Comparison of ENCODE assay signal across 8 cellular contexts in the genomic region with DNA sequence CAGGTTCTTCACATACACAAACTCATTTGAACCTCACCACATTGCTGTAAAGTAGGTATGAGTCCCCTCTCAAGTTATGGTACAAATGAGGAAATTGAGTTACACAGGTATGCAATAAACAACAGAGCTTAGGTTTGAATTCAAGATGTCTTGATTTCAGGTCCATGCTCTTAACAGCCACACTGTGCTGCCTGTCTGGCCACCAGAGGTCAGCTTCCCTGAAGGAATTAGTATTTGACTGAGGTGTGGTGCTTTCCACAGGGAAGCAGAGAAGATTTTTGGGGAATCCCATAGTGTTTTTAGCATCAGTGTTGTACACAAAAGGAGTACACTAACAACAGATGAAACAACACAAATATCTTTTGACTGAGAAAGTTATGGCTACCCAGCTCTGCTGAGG.
DNase-seq lines count a peak whose midpoint lies in the region; ATAC-seq and TF ChIP-seq lines count a peak whose summit lies in the region.

No MANE protein-coding gene starts in this region.

- ATAC-seq in CD8-positive, alpha-beta T cell: peak; percentile 48
- ATAC-seq in GM19463 (IDR thresholded peaks at IDR 0.05; ENCODE audit: unreplicated experiment) (peak; percentile 89), GM21528 (IDR thresholded peaks at IDR 0.05; ENCODE audit: low FRiP score, unreplicated experiment) (no peak), HG03460 (IDR thresholded peaks at IDR 0.05; ENCODE audit: unreplicated experiment) (no peak), GM21576 (IDR thresholded peaks at IDR 0.05; ENCODE audit: unreplicated experiment) (no peak)

- CTCF ChIA-PET in CD8-positive, alpha-beta T cell (lab: Charles Lee): interaction anchor here (0.6 to 5.5 kb wide), 33 partner anchors 8 to 232 kb away, joined by 3 to 48 read pairs (median 5); partner anchors contain the start of genes ITGA1 and PELO
- CTCF ChIA-PET in PC-9 (lab: Charles Lee): no interaction called here

- no peak overlapping the region for H3K4me3 ChIP-seq in CD8-positive, alpha-beta T cell (ENCODE audit: low read depth, low read length)
- no peak overlapping the region for H3K4me3 ChIP-seq in PC-9
- H3K4me3 ChIP-seq in dorsolateral prefrontal cortex: no peak overlapping the region

- H3K4me2 ChIP-seq in PC-9: no peak overlapping the region

- intact Hi-C loops in CD8-positive, alpha-beta T cell (cut with DNase I, micrococcal nuclease): loop anchor here (1.0 to 5.0 kb wide), 4 partner anchors 34 to 222 kb away; partner anchors contain the start of genes ITGA1 (in 1 of the 2) and PELO (in 1 of the 2)
- intact Hi-C loops in PC-9 (cut with micrococcal nuclease; ENCODE audit: unreplicated experiment): loop anchor here (1.0 kb wide), 1 partner anchor 222 kb away; no protein-coding TSS in a partner anchor
- intact Hi-C loops in dorsolateral prefrontal cortex (cut with DNase I): no loop called here

- no peak overlapping the region for H3K27ac ChIP-seq in CD8-positive, alpha-beta T cell (ENCODE audit: low read depth, low read length)
- no peak overlapping the region for H3K27ac ChIP-seq in PC-9
- H3K27ac ChIP-seq in dorsolateral prefrontal cortex: no peak overlapping the region

- no peak overlapping the region for H3K27ac Mint-ChIP-seq in CD8-positive, alpha-beta T cell

- H3K9me2 ChIP-seq in PC-9 (ENCODE audit: insufficient read depth): no peaks in the 10 kb centered on the region

- no peaks in the 10 kb centered on the region for H3F3A ChIP-seq in PC-9 (ENCODE audit: insufficient read depth, low read depth)

- POLR2A ChIA-PET in CD8-positive, alpha-beta T cell (lab: Charles Lee): interaction anchor here (1.5 kb wide), 1 partner anchor 82 kb away, joined by 4 read pairs; no protein-coding TSS in a partner anchor
- POLR2A ChIA-PET in PC-9 (lab: Charles Lee; ENCODE audit: unreplicated experiment): no interaction called here

- TF ChIP-seq CTCF in CD8-positive, alpha-beta T cell (IDR thresholded peaks at IDR 0.05): peak; percentile 58
- TF ChIP-seq CTCF in PC-9 (conservative IDR thresholded peaks at IDR 0.05) (peak; percentile 51), dorsolateral prefrontal cortex (IDR thresholded peaks at IDR 0.05 in 54 of 56, conservative IDR thresholded peaks at IDR 0.05 in 2 of 56; ENCODE audit: low read depth in 1 of 56, partially characterized antibody in 56 of 56) (peak in 48 of 56 donors; percentile 12 to 60 (median 40))

- H3K36me3 Mint-ChIP-seq in CD8-positive, alpha-beta T cell: no peaks in the 10 kb centered on the region

- H3K4me1 ChIP-seq in CD8-positive, alpha-beta T cell (ENCODE audit: insufficient read depth, low read length): no peaks in the 10 kb centered on the region
- H3K4me1 ChIP-seq in PC-9 (replicated peaks; ENCODE audit: insufficient read depth): no peaks in the 10 kb centered on the region

- no peaks in the 10 kb centered on the region for H3K36me3 ChIP-seq in CD8-positive, alpha-beta T cell (ENCODE audit: insufficient read depth, low read length)
- no peaks in the 10 kb centered on the region for H3K36me3 ChIP-seq in PC-9 (ENCODE audit: low read depth)

- H3K4me1 Mint-ChIP-seq in CD8-positive, alpha-beta T cell (ENCODE audit: low read depth): peaks cover 6% of the 10 kb centered on the region

- H3K79me2 ChIP-seq in PC-9 (ENCODE audit: low read depth): no peaks in the 10 kb centered on the region

- peak in 5 of 7 experiments; percentile 14 to 58 (median 44) for DNase-seq in CD8-positive, alpha-beta T cell
- DNase-seq in PC-9 (no peak), dorsolateral prefrontal cortex (no peak), mucosa of gallbladder (ENCODE audit: low spot score) (peak; percentile 22)

- no TSS peak for BruUV-seq in PC-9 (replicated peaks; lab: Mats Ljungman, UMichigan)

- no peaks in the 10 kb centered on the region for H3K27me3 Mint-ChIP-seq in CD8-positive, alpha-beta T cell (ENCODE audit: low read depth)

- H3K9me3 Mint-ChIP-seq in CD8-positive, alpha-beta T cell: no peaks in the 10 kb centered on the region

- no peaks in the 10 kb centered on the region for H3K9me3 ChIP-seq in CD8-positive, alpha-beta T cell (ENCODE audit: low read length)
- H3K9me3 ChIP-seq in PC-9 (ENCODE audit: insufficient read depth, low read depth): no peaks in the 10 kb centered on the region

- no peak overlapping the region for H2AFZ ChIP-seq in PC-9

- no peaks in the 10 kb centered on the region for H4K20me1 ChIP-seq in PC-9 (ENCODE audit: insufficient read depth)

- H3K27me3 ChIP-seq in CD8-positive, alpha-beta T cell (ENCODE audit: insufficient read depth, low read length): no peaks in the 10 kb centered on the region
- H3K27me3 ChIP-seq in PC-9 (ENCODE audit: insufficient read depth, low read depth) (no peaks in the 10 kb centered on the region), dorsolateral prefrontal cortex (peaks cover 0 to 4% (median 0%) of the 10 kb centered on the region in 45 donors)

- no peak overlapping the region for H3K4me3 Mint-ChIP-seq in CD8-positive, alpha-beta T cell

Comparison
In these comparisons a context has a peak if more than half of its experiments do, and no peak if none do; other contexts are left out.
1. ATAC-seq: peak in CD8-positive, alpha-beta T cell (single experiment) and GM19463 (single experiment); none in GM21528 (single experiment), HG03460 (single experiment) and GM21576 (single experiment).
2. DNase-seq: peak in CD8-positive, alpha-beta T cell (5 of 7) and mucosa of gallbladder (single experiment); none in PC-9 (0 of 2) and dorsolateral prefrontal cortex (0 of 10).
3. intact Hi-C loops: an anchor here in CD8-positive, alpha-beta T cell (1.0 to 5.0 kb wide) and PC-9 (1.0 kb wide); none called in dorsolateral prefrontal cortex.
4. Peak in every context shown above with its lines, with median percentiles within 50 percentile points of each other: CTCF ChIP-seq.